In genomic region chr6:112464901-112465661, GRCh38 we compare ENCODE assay signal across 1 cellular context.
TF ChIP-seq lines count a peak whose summit lies in the region.

No MANE protein-coding gene starts in this region.

TF ChIP-seq in IMR-90, 13 proteins besides CTCF, POLR2A, EP300 and RAD21 (continued from another document):
- TF ChIP-seq, protein P1, sequence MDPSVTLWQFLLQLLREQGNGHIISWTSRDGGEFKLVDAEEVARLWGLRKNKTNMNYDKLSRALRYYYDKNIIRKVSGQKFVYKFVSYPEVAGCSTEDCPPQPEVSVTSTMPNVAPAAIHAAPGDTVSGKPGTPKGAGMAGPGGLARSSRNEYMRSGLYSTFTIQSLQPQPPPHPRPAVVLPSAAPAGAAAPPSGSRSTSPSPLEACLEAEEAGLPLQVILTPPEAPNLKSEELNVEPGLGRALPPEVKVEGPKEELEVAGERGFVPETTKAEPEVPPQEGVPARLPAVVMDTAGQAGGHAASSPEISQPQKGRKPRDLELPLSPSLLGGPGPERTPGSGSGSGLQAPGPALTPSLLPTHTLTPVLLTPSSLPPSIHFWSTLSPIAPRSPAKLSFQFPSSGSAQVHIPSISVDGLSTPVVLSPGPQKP (IDR thresholded peaks at IDR 0.05; ENCODE audit: borderline replicate concordance, low read depth, low read length) = no peak
- TF ChIP-seq, protein P2, sequence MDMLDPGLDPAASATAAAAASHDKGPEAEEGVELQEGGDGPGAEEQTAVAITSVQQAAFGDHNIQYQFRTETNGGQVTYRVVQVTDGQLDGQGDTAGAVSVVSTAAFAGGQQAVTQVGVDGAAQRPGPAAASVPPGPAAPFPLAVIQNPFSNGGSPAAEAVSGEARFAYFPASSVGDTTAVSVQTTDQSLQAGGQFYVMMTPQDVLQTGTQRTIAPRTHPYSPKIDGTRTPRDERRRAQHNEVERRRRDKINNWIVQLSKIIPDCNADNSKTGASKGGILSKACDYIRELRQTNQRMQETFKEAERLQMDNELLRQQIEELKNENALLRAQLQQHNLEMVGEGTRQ (IDR thresholded peaks at IDR 0.05; ENCODE audit: low read depth, low read length) = no peak
- TF ChIP-seq CEBPB (IDR thresholded peaks at IDR 0.05; ENCODE audit: low read depth, low read length) (no peak), CHD1 (IDR thresholded peaks at IDR 0.05; ENCODE audit: low read depth, low read length) (no peak), NFE2L2 (IDR thresholded peaks at IDR 0.05; ENCODE audit: low read depth, low read length) (no peak), MAFK (IDR thresholded peaks at IDR 0.05; ENCODE audit: low read depth, low read length) (no peak)
